17 cellular contexts compared by ENCODE assay signal in the genomic region with DNA sequence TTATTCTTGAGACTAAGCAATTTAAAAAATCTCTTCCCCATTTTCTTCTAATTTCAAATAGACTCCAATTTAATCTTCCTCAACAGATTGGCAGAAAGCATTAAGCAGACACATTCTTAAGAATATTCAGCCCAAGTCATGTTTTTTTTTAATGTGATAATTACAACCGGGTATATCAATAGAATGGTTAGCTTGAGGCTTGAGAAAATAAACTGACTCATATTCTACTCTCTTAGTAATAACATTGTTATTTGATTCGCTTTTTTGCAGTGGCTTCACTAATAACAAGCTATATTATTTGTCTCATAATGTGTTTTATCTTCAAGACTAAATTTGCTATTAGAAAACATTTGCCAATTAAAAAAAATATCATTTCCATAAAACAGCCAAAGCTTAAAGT.
"Had no signal": no experiment of that assay in that cellular context is flagged by ENCODE, and none has a peak within 500 bp of the region (broad histone marks: within the 10 kb centered on the region; RNA-seq: fewer than 3 reads in every experiment).

No MANE protein-coding gene starts in this region.

- H3K4me1 ChIP-seq: esophagus squamous epithelium, lower lobe of right lung, pancreas, upper lobe of right lung had no signal

- H3K36me3 ChIP-seq: esophagus squamous epithelium, lower lobe of right lung, pancreas, sigmoid colon, thoracic aorta, upper lobe of right lung had no signal

- H2AFZ ChIP-seq: hepatocyte had no signal

- H3K9me3 ChIP-seq: esophagus squamous epithelium, lower lobe of right lung, pancreas, sigmoid colon, thoracic aorta, upper lobe of right lung had no signal

- H3K4me3 ChIP-seq: coronary artery, esophagus squamous epithelium, hepatocyte, lower lobe of right lung, pancreas, sigmoid colon, thoracic aorta, upper lobe of right lung had no signal

- FAIRE-seq: pancreas had no signal

- DNase-seq: activated B cell treated with CpG ODN at 0.5 μM for 24 hours; activated CD4-positive, alpha-beta memory T cell treated with anti-CD3 and anti-CD28 coated beads, Interleukin-2, amount 10 ng/mL, durations not matched to agents 7 days and 5 days; activated CD4-positive, alpha-beta T cell treated with anti-CD3 and anti-CD28 coated beads for 4 hours; activated CD8-positive, alpha-beta memory T cell treated with anti-CD3 and anti-CD28 coated beads, Interleukin-2, amount 10 ng/mL, durations not matched to agents 7 days and 5 days; activated naive CD4-positive, alpha-beta T cell; activated naive CD8-positive, alpha-beta T cell treated with anti-CD3 and anti-CD28 coated beads, Interleukin-2, amount 10 ng/mL, durations not matched to agents 7 days and 5 days; esophagus squamous epithelium; islet precursor cell; lower lobe of right lung; natural killer cell; pancreas; sigmoid colon; stimulated activated CD4-positive, alpha-beta T cell treated with anti-CD3 and anti-CD28 coated beads, Interleukin-4, amount 100 ng/mL, for 4 hours; upper lobe of right lung had no signal

- H3K4me2 ChIP-seq: hepatocyte had no signal

- H3K27ac ChIP-seq: coronary artery, esophagus squamous epithelium, hepatocyte, lower lobe of right lung, pancreas, sigmoid colon, thoracic aorta, upper lobe of right lung had no signal

- H3K27me3 ChIP-seq: esophagus squamous epithelium, hepatocyte, pancreas, sigmoid colon, upper lobe of right lung had no signal

- H3K79me2 ChIP-seq: hepatocyte had no signal
